ENCODE assay signal across 8 cellular contexts in the genomic region with DNA sequence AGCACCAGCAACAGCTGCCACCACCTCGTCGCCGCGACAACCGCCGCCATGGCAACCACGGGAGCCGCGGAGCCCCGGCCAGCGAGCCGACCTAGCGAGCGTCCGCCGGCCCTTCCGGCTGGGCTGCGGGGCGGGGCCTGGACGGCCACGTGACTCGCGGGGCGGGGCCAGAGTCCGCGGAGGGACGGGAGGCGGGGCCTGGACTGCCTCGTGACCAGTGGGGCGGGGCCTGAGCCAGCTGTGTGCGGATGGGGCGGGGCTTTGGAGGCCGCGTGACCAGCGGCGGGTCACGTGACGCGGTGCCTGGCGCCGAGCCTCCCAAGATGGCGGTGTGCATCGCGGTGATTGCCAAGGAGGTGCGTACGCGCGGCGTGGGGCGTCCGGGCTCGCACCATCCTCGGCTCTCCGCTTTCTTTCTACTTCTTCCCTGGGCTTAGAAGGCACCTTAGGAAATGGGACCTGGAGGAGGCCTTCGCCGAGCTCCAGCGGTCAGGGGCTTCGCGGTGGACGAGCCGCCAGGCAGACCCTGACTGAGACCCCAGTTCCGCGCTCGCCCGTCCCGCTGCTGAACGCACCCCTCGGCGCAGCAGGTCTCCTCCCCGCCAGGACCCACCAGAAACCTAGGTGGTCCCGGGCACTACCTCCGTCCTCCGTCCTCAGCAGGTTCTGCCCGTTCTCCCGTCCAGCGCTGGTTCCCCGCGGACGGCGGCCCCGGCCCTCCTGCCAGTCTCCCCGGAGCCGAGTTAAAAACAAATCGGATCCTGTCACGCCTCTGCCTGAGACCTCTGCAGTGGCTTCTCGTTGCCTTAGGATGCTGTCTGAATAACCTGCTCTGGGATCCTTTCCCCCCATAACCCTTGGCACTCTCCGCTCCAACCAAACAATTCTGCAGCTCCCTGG. TPM values are rescaled to one million over a fixed set of nuclear protein-coding genes. Genes with fewer than 3 reads are reported as not detected.
DNase-seq lines count a peak whose midpoint lies in the region; ATAC-seq, FAIRE-seq and TF ChIP-seq lines count a peak whose summit lies in the region.

A gene with protein sequence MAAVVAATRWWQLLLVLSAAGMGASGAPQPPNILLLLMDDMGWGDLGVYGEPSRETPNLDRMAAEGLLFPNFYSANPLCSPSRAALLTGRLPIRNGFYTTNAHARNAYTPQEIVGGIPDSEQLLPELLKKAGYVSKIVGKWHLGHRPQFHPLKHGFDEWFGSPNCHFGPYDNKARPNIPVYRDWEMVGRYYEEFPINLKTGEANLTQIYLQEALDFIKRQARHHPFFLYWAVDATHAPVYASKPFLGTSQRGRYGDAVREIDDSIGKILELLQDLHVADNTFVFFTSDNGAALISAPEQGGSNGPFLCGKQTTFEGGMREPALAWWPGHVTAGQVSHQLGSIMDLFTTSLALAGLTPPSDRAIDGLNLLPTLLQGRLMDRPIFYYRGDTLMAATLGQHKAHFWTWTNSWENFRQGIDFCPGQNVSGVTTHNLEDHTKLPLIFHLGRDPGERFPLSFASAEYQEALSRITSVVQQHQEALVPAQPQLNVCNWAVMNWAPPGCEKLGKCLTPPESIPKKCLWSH (minus strand): TSS at position 120 of the 900 bp plus-strand sequence. CDS start 70 bp downstream, at position 50.
A gene with protein sequence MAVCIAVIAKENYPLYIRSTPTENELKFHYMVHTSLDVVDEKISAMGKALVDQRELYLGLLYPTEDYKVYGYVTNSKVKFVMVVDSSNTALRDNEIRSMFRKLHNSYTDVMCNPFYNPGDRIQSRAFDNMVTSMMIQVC (plus strand): TSS at position 300 of the 900 bp plus-strand sequence. CDS start 24 bp downstream, at position 324.

- peaks cover 4% of the 10 kb centered on the region; the same call in 1 of the 2 replicates for H3K79me1 ChIP-seq in H1 (ENCODE audit: low read depth, low read length)
- peaks cover 9% of the 10 kb centered on the region for H3K79me1 ChIP-seq in mesendoderm (ENCODE audit: low read length)

- peak within 1 kb of the TSS; percentile 91 for H3K27ac Mint-ChIP-seq in activated CD8-positive, alpha-beta memory T cell treated with anti-CD3 and anti-CD28 coated beads, Interleukin-2, amount 10 ng/mL, durations not matched to agents 7 days and 5 days

- peaks cover 4 to 10% of the 10 kb centered on the region in 2 experiments for H4K20me1 ChIP-seq in H1 (replicated peaks in 1 of 2; ENCODE audit: control insufficient read depth in 1 of 2, insufficient read depth in 2 of 2, low read length in 2 of 2)

- TF ChIP-seq POLR2A in H1 (IDR thresholded peaks at IDR 0.05; ENCODE audit: control extremely low read depth in 1 of 2, low read depth in 2 of 2, low read length in 2 of 2), result peak in 1 of 2 experiments; percentile 89; a peak in 2 of 3 replicates

- peaks cover 30% of the 10 kb centered on the region for H3K4me1 Mint-ChIP-seq in activated CD8-positive, alpha-beta memory T cell treated with anti-CD3 and anti-CD28 coated beads, Interleukin-2, amount 10 ng/mL, durations not matched to agents 7 days and 5 days

- no peaks in the 10 kb centered on the region for H3K27me3 Mint-ChIP-seq in activated CD8-positive, alpha-beta memory T cell treated with anti-CD3 and anti-CD28 coated beads, Interleukin-2, amount 10 ng/mL, durations not matched to agents 7 days and 5 days

- no peak within 1 kb of the TSS for H3K14ac ChIP-seq in H1 (ENCODE audit: insufficient read length)

- H3K36me3 Mint-ChIP-seq in activated CD8-positive, alpha-beta memory T cell treated with anti-CD3 and anti-CD28 coated beads, Interleukin-2, amount 10 ng/mL, durations not matched to agents 7 days and 5 days, result peaks cover 1% of the 10 kb centered on the region

- H2AK5ac ChIP-seq in H1 (ENCODE audit: low read depth, low read length) (no peak within 1 kb of the TSS), mesendoderm (ENCODE audit: low read length) (no peak within 1 kb of the TSS)

- FAIRE-seq in H1 (lab: Jason Lieb, UNC), result no peak

- H3K4me2 ChIP-seq in H1 (ENCODE audit: insufficient read depth in 1 of 2, low read depth in 2 of 2, low read length in 2 of 2) (peak within 1 kb of the TSS; percentile 49 to 100), mesendoderm (ENCODE audit: low read length) (peak within 1 kb of the TSS; percentile 85)

- H2BK5ac ChIP-seq in H1 (ENCODE audit: low read depth, low read length) (no peak within 1 kb of the TSS; the same call in none of the 2 replicates), mesendoderm (ENCODE audit: low read length) (no peak within 1 kb of the TSS)

- H3K36me3 ChIP-seq in HUES48 (ENCODE audit: control insufficient read depth, insufficient read depth, low read length) (peaks cover 38% of the 10 kb centered on the region), NT2/D1 (ENCODE audit: insufficient read depth, insufficient read length, low read length) (peaks cover 50% of the 10 kb centered on the region), H1 (ENCODE audit: control insufficient read depth in 2 of 4, insufficient read depth in 4 of 4, low read length in 3 of 4) (peaks cover 11 to 21% (median 15%) of the 10 kb centered on the region in 4 experiments), mesendoderm (ENCODE audit: control insufficient read depth, insufficient read depth, low read length) (no peaks in the 10 kb centered on the region)

- peak within 1 kb of the TSS; percentile 89 for H3K4me3 ChIP-seq in HUES48 (ENCODE audit: low read depth, low read length)
- peak within 1 kb of the TSS; percentile 100 for H3K4me3 ChIP-seq in NT2/D1 (ENCODE audit: insufficient read length, low read depth)
- H3K4me3 ChIP-seq in H1 (ENCODE audit: extremely low read depth in 1 of 4, insufficient read depth in 2 of 4, low read depth in 3 of 4, low read length in 4 of 4), result peak within 1 kb of the TSS; percentile 60 to 96 (median 92)
- H3K4me3 ChIP-seq in mesendoderm (ENCODE audit: low read length), result peak within 1 kb of the TSS; percentile 94

- H3K23me2 ChIP-seq in H1 (ENCODE audit: low read depth, low read length), result peaks cover 2% of the 10 kb centered on the region

- H3K27me3 ChIP-seq in HUES48 (ENCODE audit: control insufficient read depth, insufficient read depth, low read length), result no peaks in the 10 kb centered on the region
- H3K27me3 ChIP-seq in NT2/D1 (ENCODE audit: insufficient read depth, insufficient read length), result no peaks in the 10 kb centered on the region
- H3K27me3 ChIP-seq in H1 (replicated peaks in 1 of 4; ENCODE audit: control insufficient read depth in 3 of 4, extremely low read depth in 1 of 4, insufficient read depth in 3 of 4, low read length in 3 of 4), result no peaks in the 10 kb centered on the region
- no peaks in the 10 kb centered on the region for H3K27me3 ChIP-seq in mesendoderm (ENCODE audit: insufficient read depth, low read length, poor library complexity)

- H2BK15ac ChIP-seq in H1 (ENCODE audit: low read length) (no peak within 1 kb of the TSS), mesendoderm (replicated peaks; ENCODE audit: low read depth) (no peak within 1 kb of the TSS)

- peak within 1 kb of the TSS; percentile 64; the same call in 1 of the 2 replicates for H2AFZ ChIP-seq in H1 (ENCODE audit: low read length)

- CTCF ChIA-PET in activated CD8-positive, alpha-beta memory T cell treated with anti-CD3 and anti-CD28 coated beads, Interleukin-2, amount 10 ng/mL, durations not matched to agents 7 days and 5 days (lab: Charles Lee), result interaction anchor here (0.7 to 2.7 kb wide), 24 partner anchors 8 to 361 kb away, joined by 3 to 66 read pairs (median 4); a partner anchor contains a TSS
- CTCF ChIA-PET in H1 (lab: Charles Lee; ENCODE audit: partially characterized antibody), result interaction anchor here (0.6 to 4.1 kb wide), 29 partner anchors 8 to 317 kb away, joined by 3 to 29 read pairs (median 5); a partner anchor contains a TSS

- peak within 1 kb of the TSS; percentile 4 for H4K5ac ChIP-seq in H1 (ENCODE audit: insufficient read length, low read depth, low read length)
- H4K5ac ChIP-seq in mesendoderm (ENCODE audit: low read length), result no peak within 1 kb of the TSS

- no peak within 1 kb of the TSS for H2BK120ac ChIP-seq in H1 (replicated peaks; ENCODE audit: low read depth, low read length)
- H2BK120ac ChIP-seq in mesendoderm (ENCODE audit: low read depth, low read length), result no peak within 1 kb of the TSS

- H3K4me3 Mint-ChIP-seq in activated CD8-positive, alpha-beta memory T cell treated with anti-CD3 and anti-CD28 coated beads, Interleukin-2, amount 10 ng/mL, durations not matched to agents 7 days and 5 days, result peak within 1 kb of the TSS; percentile 94

- POLR2A ChIA-PET in H1 (lab: Charles Lee; ENCODE audit: partially characterized antibody), result interaction anchor here (0.6 to 3.4 kb wide), 13 partner anchors 8 to 299 kb away, joined by 3 to 25 read pairs (median 4); a partner anchor contains a TSS

- H4K91ac ChIP-seq in H1 (replicated peaks; ENCODE audit: insufficient read length, low read length), result peak within 1 kb of the TSS; percentile 67

- H3K4ac ChIP-seq in H1 (replicated peaks; ENCODE audit: insufficient read length, low read depth, low read length), result no peak within 1 kb of the TSS
- no peak within 1 kb of the TSS for H3K4ac ChIP-seq in mesendoderm (ENCODE audit: low read depth, low read length)

- H3K23ac ChIP-seq in H1 (ENCODE audit: insufficient read length) (no peak within 1 kb of the TSS), mesendoderm (ENCODE audit: low read length) (peak within 1 kb of the TSS; percentile 85)

- H3K9me3 Mint-ChIP-seq in activated CD8-positive, alpha-beta memory T cell treated with anti-CD3 and anti-CD28 coated beads, Interleukin-2, amount 10 ng/mL, durations not matched to agents 7 days and 5 days (ENCODE audit: low read depth), result no peaks in the 10 kb centered on the region

- H3K4me1 ChIP-seq in HUES48 (ENCODE audit: control insufficient read depth, insufficient read depth, low read length), result peaks cover 12% of the 10 kb centered on the region
- peaks cover 10% of the 10 kb centered on the region for H3K4me1 ChIP-seq in NT2/D1 (ENCODE audit: insufficient read depth, insufficient read length)
- H3K4me1 ChIP-seq in H1 (replicated peaks in 1 of 4; ENCODE audit: control insufficient read depth in 3 of 4, insufficient read depth in 4 of 4, low read length in 3 of 4), result peaks cover 0 to 5% (median 3%) of the 10 kb centered on the region in 4 experiments; a peak in 5 of 7 replicates
- H3K4me1 ChIP-seq in mesendoderm (ENCODE audit: control insufficient read depth, low read depth, low read length), result peaks cover 2% of the 10 kb centered on the region

- 5% methylated on average over 42 of the region's 87 CpGs; no CpG with 5 or more reads in 1 of the 2 experiments for WGBS in H1 (ENCODE audit: extremely low coverage in 1 of 2, insufficient coverage in 1 of 2, insufficient read length in 1 of 2, insufficient replicate concordance in 2 of 2, low coverage in 1 of 2, low lambda C conversion rate in 2 of 2, missing lambda C conversion rate in 1 of 2), 2 experiments
- WGBS in mesendoderm (ENCODE audit: extremely low coverage, insufficient coverage, low lambda C conversion rate), result no CpG with 5 or more reads among the region's 87 CpGs

- H3K9ac ChIP-seq in HUES48 (ENCODE audit: low read depth, low read length) (peak within 1 kb of the TSS; percentile 75), NT2/D1 (ENCODE audit: insufficient read length, low read depth) (peak within 1 kb of the TSS; percentile 99), H1 (replicated peaks in 1 of 4; ENCODE audit: extremely low read depth in 1 of 4, low read depth in 3 of 4, low read length in 3 of 4) (peak within 1 kb of the TSS; percentile 56 to 77 (median 73)), mesendoderm (ENCODE audit: low read length) (peak within 1 kb of the TSS; percentile 89)

- no peak within 1 kb of the TSS for H2BK20ac ChIP-seq in H1 (ENCODE audit: low read length)

- H3K18ac ChIP-seq in H1 (ENCODE audit: extremely low read depth, low read length) (peak within 1 kb of the TSS; percentile 24), mesendoderm (ENCODE audit: low read length) (peak within 1 kb of the TSS; percentile 2)

- DNase-seq in COR-L47 (lab: John Stamatoyannopoulos, UW) (peak; percentile 97), NT2/D1 (ENCODE audit: low read depth, low spot score) (peak; percentile 91), H1 (ENCODE audit: low read depth in 1 of 2, low spot score in 2 of 2) (peak; percentile 82 to 100), mesendoderm (peak; percentile 95)
- peak; percentile 99 for DNase-seq in activated CD8-positive, alpha-beta memory T cell treated with anti-CD3 and anti-CD28 coated beads, Interleukin-2, amount 10 ng/mL, durations not matched to agents 7 days and 5 days
- DNase-seq in stimulated activated CD8-positive, alpha-beta memory T cell treated with anti-CD3 and anti-CD28 coated beads, Interleukin-12 subunit alpha, Interleukin-12 subunit beta, amount 100 ng/mL, for 4 hours (ENCODE audit: low read depth), result peak; percentile 99

- ATAC-seq in GM21381 (IDR thresholded peaks at IDR 0.05; ENCODE audit: unreplicated experiment), result peak; percentile 82
- peak; percentile 86 for ATAC-seq in activated CD8-positive, alpha-beta memory T cell treated with anti-CD3 and anti-CD28 coated beads, Interleukin-2, amount 10 ng/mL, durations not matched to agents 7 days and 5 days

- H3K79me2 ChIP-seq in H1 (ENCODE audit: control insufficient read depth in 1 of 2, insufficient read depth in 2 of 2, low read length in 2 of 2), result peaks cover 0 to 12% of the 10 kb centered on the region in 2 experiments; a peak in 1 of 4 replicates
- H3K79me2 ChIP-seq in mesendoderm (ENCODE audit: control insufficient read depth, insufficient read depth, low read length), result no peaks in the 10 kb centered on the region

- TF ChIP-seq CTCF in H1 (IDR thresholded peaks at IDR 0.05; ENCODE audit: control extremely low read depth in 1 of 3, insufficient read depth in 1 of 3, low read depth in 1 of 3, low read length in 3 of 3), result no peak

- H4K8ac ChIP-seq in H1 (ENCODE audit: extremely low read depth, insufficient read depth, low read length), result peak within 1 kb of the TSS; percentile 99
- no peak within 1 kb of the TSS for H4K8ac ChIP-seq in mesendoderm (ENCODE audit: low read depth, low read length)

- no peak within 1 kb of the TSS; the same call in 1 of the 2 replicates for H2BK12ac ChIP-seq in H1 (ENCODE audit: low read depth, low read length)

- TF ChIP-seq RAD21 in H1 (IDR thresholded peaks at IDR 0.05 in 1 of 2, conservative IDR thresholded peaks at IDR 0.05 in 1 of 2; ENCODE audit: low read depth in 2 of 2, low read length in 2 of 2), result no peak

- TF ChIP-seq EP300 in H1 (IDR thresholded peaks at IDR 0.05; ENCODE audit: borderline replicate concordance in 1 of 2, low read depth in 2 of 2, low read length in 2 of 2), result no peak

- H3K56ac ChIP-seq in H1 (replicated peaks; ENCODE audit: insufficient read length, low read depth, low read length), result peak within 1 kb of the TSS; percentile 43
- H3K56ac ChIP-seq in mesendoderm (ENCODE audit: low read length), result peak within 1 kb of the TSS; percentile 96

- H3K9me3 ChIP-seq in HUES48 (ENCODE audit: control insufficient read depth, insufficient read depth, low read length), result no peaks in the 10 kb centered on the region
- H3K9me3 ChIP-seq in NT2/D1 (ENCODE audit: insufficient read depth, low read length), result no peaks in the 10 kb centered on the region
- no peaks in the 10 kb centered on the region for H3K9me3 ChIP-seq in H1 (ENCODE audit: insufficient read depth in 2 of 2, low read depth in 1 of 2, low read length in 1 of 2)

- H3K27ac ChIP-seq in HUES48 (ENCODE audit: low read depth, low read length) (peak within 1 kb of the TSS; percentile 61), H1 (ENCODE audit: low read depth, low read length) (peak within 1 kb of the TSS; percentile 13; the same call in 1 of the 2 replicates), mesendoderm (ENCODE audit: low read depth, low read length) (no peak within 1 kb of the TSS)

RNA-seq across cellular contexts. Expression of the first gene that starts in this region (rescaled TPM):
- 10 to 100 TPM; 30.8 to 38.8 TPM for total RNA-seq in activated CD8-positive, alpha-beta memory T cell treated with anti-CD3 and anti-CD28 coated beads, Interleukin-2, amount 10 ng/mL, durations not matched to agents 7 days and 5 days
- total RNA-seq in H1 (2021; fragmentation: NEBNext Ultra II Directional; extraction: Animal tissue kit (Norgen Biotek cat#: 25700)), result 17.8 and 22.4 TPM in 2 replicates
- polyA plus RNA-seq in H1 (2011; rRNA removed), result 8.9 and 12.7 TPM in 2 replicates
- polyA plus RNA-seq in H1 (2011; cell fraction: cytosol; rRNA removed), result 9.8 TPM
- 28.1 TPM for polyA plus RNA-seq in H1 (2011; cell fraction: nucleus; rRNA removed)
- polyA plus RNA-seq in H1 (2012, experiment 1 of 2), result 15.7 to 17.2 TPM (median 16.7 TPM) in 4 replicates
- polyA plus RNA-seq in H1 (2012, experiment 2 of 2), result 11.6 TPM
- 14.6 TPM for polyA plus RNA-seq in H1 (2013, experiment 1 of 2)
- 15.0 TPM for polyA plus RNA-seq in H1 (2013, experiment 2 of 2)
- 7.5 and 10.5 TPM in 2 replicates for polyA minus RNA-seq in H1 (2011; rRNA and poly(A)+ RNA removed)
- 10.6 TPM for polyA minus RNA-seq in H1 (2011; cell fraction: cytosol; rRNA and poly(A)+ RNA removed)
- polyA minus RNA-seq in H1 (2011; cell fraction: nucleus; rRNA and poly(A)+ RNA removed), result 22.3 TPM
- 8.9 TPM for polyA plus RNA-seq in mesendoderm (2013, experiment 1 of 2)
- 8.8 TPM for polyA plus RNA-seq in mesendoderm (2013, experiment 2 of 2)

RNA-seq across cellular contexts. Expression of the second gene that starts in this region (rescaled TPM):
- 10 to 100 TPM; 49.2 to 51.3 TPM for total RNA-seq in activated CD8-positive, alpha-beta memory T cell treated with anti-CD3 and anti-CD28 coated beads, Interleukin-2, amount 10 ng/mL, durations not matched to agents 7 days and 5 days
- 94.0 and 98.7 TPM in 2 replicates for total RNA-seq in H1 (2021; fragmentation: NEBNext Ultra II Directional; extraction: Animal tissue kit (Norgen Biotek cat#: 25700))
- 113 and 133 TPM in 2 replicates for polyA plus RNA-seq in H1 (2011; rRNA removed)
- 98.2 TPM for polyA plus RNA-seq in H1 (2011; cell fraction: cytosol; rRNA removed)
- 131 TPM for polyA plus RNA-seq in H1 (2011; cell fraction: nucleus; rRNA removed)
- polyA plus RNA-seq in H1 (2012, experiment 1 of 2), result 129 to 276 TPM (median 222 TPM) in 4 replicates
- 213 TPM for polyA plus RNA-seq in H1 (2012, experiment 2 of 2)
- 84.6 TPM for polyA plus RNA-seq in H1 (2013, experiment 1 of 2)
- 84.6 TPM for polyA plus RNA-seq in H1 (2013, experiment 2 of 2)
- polyA minus RNA-seq in H1 (2011; rRNA and poly(A)+ RNA removed), result 61.8 and 63.2 TPM in 2 replicates
- polyA minus RNA-seq in H1 (2011; cell fraction: cytosol; rRNA and poly(A)+ RNA removed), result 31.9 TPM
- 47.8 TPM for polyA minus RNA-seq in H1 (2011; cell fraction: nucleus; rRNA and poly(A)+ RNA removed)
- polyA plus RNA-seq in mesendoderm (2013, experiment 1 of 2), result 108 TPM
- polyA plus RNA-seq in mesendoderm (2013, experiment 2 of 2), result 109 TPM
